21 cellular contexts compared by ENCODE assay signal in the genomic region with DNA sequence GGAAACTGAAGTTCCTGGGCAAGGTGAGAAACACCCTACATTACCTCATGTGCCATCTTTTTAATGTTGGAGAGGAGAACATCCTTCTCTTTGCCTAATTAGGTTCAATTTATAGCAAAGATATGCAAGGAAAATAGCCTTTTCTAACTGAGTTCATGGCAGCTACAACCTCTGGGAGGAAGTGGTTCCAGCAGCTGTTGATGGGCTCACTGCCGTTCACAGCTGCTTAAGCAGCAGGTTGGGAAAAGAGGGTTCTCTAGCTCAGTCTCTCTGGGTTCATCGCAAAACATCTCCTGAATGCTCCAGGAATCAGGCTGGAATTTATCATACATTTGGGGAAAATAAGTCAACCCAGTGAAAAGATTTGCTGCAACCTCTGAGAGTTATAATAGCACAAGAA.
"Had no signal": no experiment of that assay in that cellular context is flagged by ENCODE, and none has a peak within 500 bp of the region (broad histone marks: within the 10 kb centered on the region; RNA-seq: fewer than 3 reads in every experiment).

No MANE protein-coding gene starts in this region.

- DNase-seq: Karpas-422, KG1, MG63, NCI-H1092 treated with DMSO at 0.1 percent for 48 hours, NCI-H1436 treated with DMSO at 0.1 percent for 48 hours, NCI-H1694, NCI-H187 treated with DMSO at 0.1 percent for 48 hours, NCI-H2029 treated with DMSO at 0.1 percent for 48 hours, NCI-H2107, NCI-H2171, NCI-H226, NCI-H446, NCI-H510A, NCI-H524 treated with DMSO at 0.1 percent for 48 hours, NCI-H774, SHP77 treated with DMSO at 0.1 percent for 48 hours, SW 1271, T-cell had no signal

- ATAC-seq: Right ventricle myocardium inferior, T-cell had no signal

- H3K36me3 ChIP-seq: MG63, SJSA1 had no signal

- H3K27me3 ChIP-seq: MG63, SJSA1 had no signal

- H3K9me3 ChIP-seq: MG63, SJSA1 had no signal

- H3K4me3 ChIP-seq: MG63, SJSA1, SK-N-MC had no signal

- H3K27ac ChIP-seq: SJSA1, SK-N-MC had no signal
